Comparison of ENCODE assay signal across 25 cellular contexts in the genomic region with DNA sequence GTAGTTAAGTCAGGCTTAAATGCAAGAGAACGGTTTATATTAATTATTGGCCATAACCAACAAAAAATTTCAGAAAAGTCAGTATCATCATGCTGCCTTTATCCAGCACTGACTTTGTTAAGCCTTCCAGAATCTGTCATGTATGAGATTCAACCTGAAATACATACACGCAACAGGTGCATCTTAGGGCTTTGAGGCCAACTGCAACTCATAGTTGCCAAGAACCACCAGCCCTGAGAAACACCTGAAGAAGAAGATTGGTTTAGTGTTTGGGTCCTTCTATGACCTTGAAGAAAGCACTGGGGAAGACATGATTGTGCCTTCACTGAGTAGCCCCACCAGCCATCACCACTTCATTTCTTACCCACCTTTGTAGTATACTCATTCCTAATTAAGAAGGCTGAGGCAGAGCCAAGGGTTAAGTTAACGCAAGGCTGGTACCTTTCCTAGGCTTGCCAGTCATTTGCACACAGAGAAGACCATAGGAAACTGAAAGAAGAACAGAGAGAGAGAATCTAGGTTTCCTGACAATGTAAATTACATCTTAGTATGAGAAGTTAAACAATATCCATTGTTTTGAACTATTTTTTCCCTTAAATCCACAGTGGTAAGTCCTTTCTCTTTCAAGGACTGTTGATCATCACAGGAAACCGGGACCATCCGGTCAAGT.
DNase-seq lines count a peak whose midpoint lies in the region; ATAC-seq and TF ChIP-seq lines count a peak whose summit lies in the region.
"Had no signal": no experiment of that assay in that cellular context is flagged by ENCODE, and none has a peak within 500 bp of the region (broad histone marks: within the 10 kb centered on the region; RNA-seq: fewer than 3 reads in every experiment).

No MANE protein-coding gene starts in this region.

- H3K36me3 ChIP-seq in breast epithelium (no peaks in the 10 kb centered on the region), mammary epithelial cell (ENCODE audit: insufficient read depth, low read length) (no peaks in the 10 kb centered on the region)
- H3K36me3 ChIP-seq: right atrium auricular region, tibial nerve had no signal

- peak overlapping the region; percentile 98 for H3K27ac Mint-ChIP-seq in MCF 10A (ENCODE audit: low read depth, unreplicated experiment)
- H3K27ac Mint-ChIP-seq: activated CD8-positive, alpha-beta T cell treated with anti-CD3 and anti-CD28 coated beads, Interleukin-2, amount 10 ng/mL, durations not matched to agents 7 days and 5 days; activated naive CD4-positive, alpha-beta T cell treated with anti-CD3 and anti-CD28 coated beads, Interleukin-2, amount 50 U/mL, for 72 hours; activated T-cell treated with anti-CD3 and anti-CD28 coated beads, Interleukin-2, amount 50 U/mL, for 72 hours had no signal

- POLR2A ChIA-PET in MCF 10A (lab: Yijun Ruan, JAX): interaction anchor here (0.8 to 1.4 kb wide), 6 partner anchors 14 to 59 kb away, joined by 3 to 47 read pairs (median 6); no protein-coding TSS in a partner anchor

- peak overlapping the region; percentile 54 for H2AFZ ChIP-seq in mammary epithelial cell (ENCODE audit: low read depth, low read length)

- TF ChIP-seq POLR2A in breast epithelium (IDR thresholded peaks at IDR 0.05): no peak

- H4K20me1 ChIP-seq in mammary epithelial cell (ENCODE audit: insufficient read depth, low read length): no peaks in the 10 kb centered on the region

- H3K36me3 Mint-ChIP-seq in MCF 10A (ENCODE audit: insufficient read depth, unreplicated experiment): peaks cover 13% of the 10 kb centered on the region
- H3K36me3 Mint-ChIP-seq: activated naive CD4-positive, alpha-beta T cell treated with anti-CD3 and anti-CD28 coated beads, Interleukin-2, amount 50 U/mL, for 72 hours had no signal

- H3K9ac ChIP-seq in mammary epithelial cell (ENCODE audit: insufficient read depth, low read length): peak overlapping the region; percentile 75

- no peaks in the 10 kb centered on the region for H3K9me3 ChIP-seq in breast epithelium
- H3K9me3 ChIP-seq in mammary epithelial cell (replicated peaks; ENCODE audit: insufficient read depth, low read length): no peaks in the 10 kb centered on the region
- H3K9me3 ChIP-seq: body of pancreas, right atrium auricular region, tibial nerve had no signal

- H3K4me3 Mint-ChIP-seq in MCF 10A (ENCODE audit: unreplicated experiment): peak overlapping the region; percentile 76
- H3K4me3 Mint-ChIP-seq: activated CD8-positive, alpha-beta T cell treated with anti-CD3 and anti-CD28 coated beads, Interleukin-2, amount 10 ng/mL, durations not matched to agents 7 days and 5 days; activated T-cell treated with anti-CD3 and anti-CD28 coated beads, Interleukin-2, amount 50 U/mL, for 72 hours had no signal

- H3K79me2 ChIP-seq in mammary epithelial cell (ENCODE audit: insufficient read depth, low read length): peaks cover 10% of the 10 kb centered on the region

- CTCF ChIA-PET in MCF 10A (lab: Yijun Ruan, JAX) (no interaction called here), mammary epithelial cell (lab: Charles Lee; ENCODE audit: low non-redundant PET) (no interaction called here)

- 88% methylated on average over 5 of the region's 5 CpGs for WGBS in mammary epithelial cell (ENCODE audit: low coverage, missing lambda C conversion rate)

- TF ChIP-seq CTCF in MCF 10A (IDR thresholded peaks at IDR 0.05; ENCODE audit: unreplicated experiment) (no peak), breast epithelium (IDR thresholded peaks at IDR 0.05) (no peak), mammary epithelial cell (conservative IDR thresholded peaks at IDR 0.05 in 1 of 2, IDR thresholded peaks at IDR 0.05 in 1 of 2; ENCODE audit: extremely low read depth in 1 of 2, insufficient read depth in 1 of 2, low read depth in 1 of 2, low read length in 2 of 2) (no peak)

- DNase-seq in MCF 10A (ENCODE audit: unreplicated experiment) (no peak), breast epithelium (ENCODE audit: low spot score in 2 of 2) (no peak), mammary epithelial cell (no peak)
- no peak for DNase-seq in activated CD8-positive, alpha-beta memory T cell treated with anti-CD3 and anti-CD28 coated beads, Interleukin-2, amount 50 U/mL, for 4 hours
- DNase-seq in stimulated activated CD4-positive, alpha-beta T cell treated with anti-CD3 and anti-CD28 coated beads, Interleukin-15, amount 100 ng/mL, for 24 hours: no peak
- DNase-seq: activated CD8-positive, alpha-beta T cell treated with anti-CD3 and anti-CD28 coated beads, Interleukin-2, amount 10 ng/mL, durations not matched to agents 7 days and 5 days; activated T-cell treated with anti-CD3 and anti-CD28 coated beads, Interleukin-2, amount 50 U/mL, for 72 hours; body of pancreas; C1 segment of cervical spinal cord; DMS153; KBM-7; NCI-H1048; NCI-H2029; NCI-H510A; nucleus accumbens; stimulated activated naive CD4-positive, alpha-beta T cell; T-helper 1 cell had no signal

- H3K27me3 Mint-ChIP-seq in MCF 10A (ENCODE audit: insufficient read depth, unreplicated experiment): no peaks in the 10 kb centered on the region

- ATAC-seq in HG02678 (IDR thresholded peaks at IDR 0.05; ENCODE audit: unreplicated experiment): peak; percentile 62
- no peak for ATAC-seq in HG03342 (IDR thresholded peaks at IDR 0.05; ENCODE audit: unreplicated experiment)
- ATAC-seq: activated CD8-positive, alpha-beta T cell treated with anti-CD3 and anti-CD28 coated beads, Interleukin-2, amount 10 ng/mL, durations not matched to agents 7 days and 5 days; activated naive CD4-positive, alpha-beta T cell treated with anti-CD3 and anti-CD28 coated beads, Interleukin-2, amount 50 U/mL, for 72 hours; activated T-cell treated with anti-CD3 and anti-CD28 coated beads, Interleukin-2, amount 50 U/mL, for 72 hours; body of pancreas; Right ventricle myocardium inferior had no signal

- H3K4me3 ChIP-seq in breast epithelium: no peak overlapping the region
- peak overlapping the region; percentile 7 to 54 (median 43) for H3K4me3 ChIP-seq in mammary epithelial cell (replicated peaks in 1 of 3; ENCODE audit: insufficient read depth in 1 of 3, low read depth in 2 of 3, low read length in 3 of 3)
- H3K4me3 ChIP-seq: body of pancreas, right atrium auricular region, tibial nerve had no signal

- intact Hi-C loops in MCF 10A (cut with micrococcal nuclease): loop anchor here (5.0 kb wide), 1 partner anchor 113 kb away; no protein-coding TSS in a partner anchor
- intact Hi-C loops in breast epithelium (cut with DNase I; ENCODE audit: low total_unique reads): no loop called here
- intact Hi-C loops in mammary epithelial cell (cut with micrococcal nuclease): no loop called here

- H3K27ac ChIP-seq in breast epithelium: no peak overlapping the region
- peak overlapping the region; percentile 98 for H3K27ac ChIP-seq in mammary epithelial cell (ENCODE audit: insufficient read depth, low read depth, low read length)
- peak overlapping the region; percentile 85 for H3K27ac ChIP-seq in temporal lobe (ENCODE audit: low read depth, low read length)
- H3K27ac ChIP-seq: body of pancreas, right atrium auricular region, VCaP had no signal

- in situ Hi-C loops in mammary epithelial cell (cut with MboI; ENCODE audit: low sequenced_read_pairs in 2 of 2): loop anchor here in 1 of 2 donors (10.0 kb wide), 1 partner anchor 55 kb away; no protein-coding TSS in a partner anchor

- peaks cover 65% of the 10 kb centered on the region for H3K4me1 Mint-ChIP-seq in MCF 10A (ENCODE audit: insufficient read depth, unreplicated experiment)

- H3K9me3 Mint-ChIP-seq in MCF 10A (ENCODE audit: unreplicated experiment): no peaks in the 10 kb centered on the region
- H3K9me3 Mint-ChIP-seq: activated naive CD4-positive, alpha-beta T cell treated with anti-CD3 and anti-CD28 coated beads, Interleukin-2, amount 50 U/mL, for 72 hours; activated T-cell treated with anti-CD3 and anti-CD28 coated beads, Interleukin-2, amount 50 U/mL, for 72 hours had no signal

- TSS peak; percentile 75 for BruUV-seq in MCF 10A (replicated peaks; lab: Mats Ljungman, UMichigan)
- no TSS peak for BruUV-seq in mammary epithelial cell (replicated peaks; lab: Mats Ljungman, UMichigan)

- H3K27me3 ChIP-seq in breast epithelium: no peaks in the 10 kb centered on the region
- no peaks in the 10 kb centered on the region for H3K27me3 ChIP-seq in mammary epithelial cell (ENCODE audit: insufficient read depth, low read length)
- H3K27me3 ChIP-seq: body of pancreas, right atrium auricular region, tibial nerve had no signal

- no peaks in the 10 kb centered on the region for H3K4me1 ChIP-seq in breast epithelium
- peaks cover 33% of the 10 kb centered on the region for H3K4me1 ChIP-seq in mammary epithelial cell (ENCODE audit: insufficient read depth, low read length)
- H3K4me1 ChIP-seq: body of pancreas, right atrium auricular region had no signal

- H3K4me2 ChIP-seq in mammary epithelial cell (ENCODE audit: insufficient read depth, low read depth, low read length): peak overlapping the region; percentile 76

- dilution Hi-C loops in mammary epithelial cell (cut with HindIII; ENCODE audit: low sequenced_read_pairs): loop anchor here (5.0 kb wide), 1 partner anchor 53 kb away; no protein-coding TSS in a partner anchor

Comparison
In these comparisons a context has a peak if more than half of its experiments do, and no peak if none do; other contexts are left out.
1. H3K27ac ChIP-seq: peak in mammary epithelial cell (single experiment) and temporal lobe (single experiment); none in breast epithelium (0 of 2).
2. H3K4me3 ChIP-seq: peak in mammary epithelial cell (3 of 3); none in breast epithelium (0 of 3).